16 cellular contexts compared by ENCODE assay signal in the genomic region with DNA sequence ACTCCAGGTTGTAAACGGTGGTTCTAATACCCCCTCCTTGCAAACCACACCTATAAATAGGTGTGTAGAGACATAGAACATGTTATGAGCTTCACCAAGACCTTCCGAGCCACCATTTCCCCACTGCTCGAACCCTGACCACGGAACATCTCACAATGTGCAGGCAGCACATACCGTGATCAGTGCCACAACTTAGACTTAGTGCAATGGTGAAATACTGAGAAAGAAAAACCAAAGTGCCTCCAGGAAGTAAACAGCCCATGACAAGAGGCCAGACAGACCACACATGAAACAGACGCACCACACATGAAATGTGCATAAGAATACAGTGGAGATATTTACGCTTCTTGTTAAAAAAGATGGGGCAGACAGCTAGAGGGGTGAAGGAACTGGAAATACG.
DNase-seq lines count a peak whose midpoint lies in the region; ATAC-seq, FAIRE-seq and TF ChIP-seq lines count a peak whose summit lies in the region.
"Had no signal": no experiment of that assay in that cellular context is flagged by ENCODE, and none has a peak within 500 bp of the region (broad histone marks: within the 10 kb centered on the region; RNA-seq: fewer than 3 reads in every experiment).

No MANE protein-coding gene starts in this region.

- FAIRE-seq in GM12892 (lab: Jason Lieb, UNC) (peak; percentile 66), frontal cortex (lab: Jason Lieb, UNC) (no peak)

- ATAC-seq in activated T-helper 17 cell treated with anti-CD3 and anti-CD28 coated beads, Interleukin-2, amount 50 U/mL, for 72 hours (replicated peaks) = peak; percentile 55
- ATAC-seq in mucosa of descending colon = peak; percentile 32
- ATAC-seq in GM19023 (IDR thresholded peaks at IDR 0.05; ENCODE audit: unreplicated experiment) = no peak

- H3K4me3 Mint-ChIP-seq in activated T-helper 17 cell treated with anti-CD3 and anti-CD28 coated beads, Interleukin-2, amount 50 U/mL, for 72 hours = peak overlapping the region; percentile 66
- H3K4me3 Mint-ChIP-seq: mesothelial cell of epicardium had no signal

- H3K9me3 ChIP-seq in mucosa of descending colon = no peaks in the 10 kb centered on the region
- H3K9me3 ChIP-seq: neutrophil, Peyer's patch, transverse colon had no signal

- H3K27me3 Mint-ChIP-seq in activated T-helper 17 cell treated with anti-CD3 and anti-CD28 coated beads, Interleukin-2, amount 50 U/mL, for 72 hours = no peaks in the 10 kb centered on the region
- H3K27me3 Mint-ChIP-seq: stimulated activated naive B cell treated with anti-CD40 and anti-IgM and Interleukin-4, amounts not matched to agents 10 μg/mL and 1 μg/mL and 100 μg/mL, for 72 hours had no signal

- H3K4me1 ChIP-seq in mucosa of descending colon (ENCODE audit: low read depth) = no peaks in the 10 kb centered on the region
- H3K4me1 ChIP-seq: Peyer's patch had no signal

- H3K9me3 Mint-ChIP-seq in activated T-helper 17 cell treated with anti-CD3 and anti-CD28 coated beads, Interleukin-2, amount 50 U/mL, for 72 hours = no peaks in the 10 kb centered on the region
- H3K9me3 Mint-ChIP-seq: mesothelial cell of epicardium; stimulated activated naive B cell treated with anti-CD40 and anti-IgM and Interleukin-4, amounts not matched to agents 10 μg/mL and 1 μg/mL and 100 μg/mL, for 72 hours had no signal

- intact Hi-C loops in mucosa of descending colon (cut with DNase I, micrococcal nuclease) = loop anchor here in 1 of 2 donors (5.0 kb wide), 1 partner anchor 171 kb away; no protein-coding TSS in a partner anchor

- TF ChIP-seq CTCF in mucosa of descending colon (IDR thresholded peaks at IDR 0.05) = no peak

- no peak overlapping the region for H3K4me3 ChIP-seq in mucosa of descending colon
- H3K4me3 ChIP-seq: Peyer's patch, transverse colon had no signal

- peak; percentile 6 for DNase-seq in NK-92 treated with Interleukin-12 subunit alpha and Interleukin-12 subunit beta, amount 100 ng/mL, for 24 hours (lab: John Stamatoyannopoulos, UW)
- DNase-seq in NK-92 (lab: John Stamatoyannopoulos, UW; ENCODE audit: unreplicated experiment) (no peak), GM12892 (ENCODE audit: insufficient read length) (no peak), mucosa of descending colon (no peak), frontal cortex (ENCODE audit: low spot score in 2 of 2) (no peak), NCI-H226 (no peak)
- DNase-seq: NCI-H1105 treated with DMSO at 0.1 percent for 48 hours, retina had no signal

- peaks cover 24% of the 10 kb centered on the region for H3K4me1 Mint-ChIP-seq in activated T-helper 17 cell treated with anti-CD3 and anti-CD28 coated beads, Interleukin-2, amount 50 U/mL, for 72 hours
- H3K4me1 Mint-ChIP-seq: mesothelial cell of epicardium had no signal

- TF ChIP-seq POLR2A in GM12892 (IDR thresholded peaks at IDR 0.05; ENCODE audit: low read depth, low read length) = no peak

- no peaks in the 10 kb centered on the region for H3K36me3 ChIP-seq in mucosa of descending colon (ENCODE audit: low read depth)
- H3K36me3 ChIP-seq: brain microvascular endothelial cell, neutrophil, Peyer's patch, transverse colon had no signal

- no peaks in the 10 kb centered on the region for H3K36me3 Mint-ChIP-seq in activated T-helper 17 cell treated with anti-CD3 and anti-CD28 coated beads, Interleukin-2, amount 50 U/mL, for 72 hours (ENCODE audit: low read depth)
- H3K36me3 Mint-ChIP-seq: mesothelial cell of epicardium; stimulated activated naive B cell treated with anti-CD40 and anti-IgM and Interleukin-4, amounts not matched to agents 10 μg/mL and 1 μg/mL and 100 μg/mL, for 72 hours had no signal

- peak overlapping the region; percentile 58 for H3K27ac Mint-ChIP-seq in activated T-helper 17 cell treated with anti-CD3 and anti-CD28 coated beads, Interleukin-2, amount 50 U/mL, for 72 hours
- H3K27ac Mint-ChIP-seq: mesothelial cell of epicardium; stimulated activated naive B cell treated with anti-CD40 and anti-IgM and Interleukin-4, amounts not matched to agents 10 μg/mL and 1 μg/mL and 100 μg/mL, for 72 hours had no signal
